1 cellular context compared by ENCODE assay signal in genomic region chr2:48474599-48475298, GRCh38.
TF ChIP-seq lines count a peak whose summit lies in the region.

No MANE protein-coding gene starts in this region.

TF ChIP-seq in IMR-90, 13 proteins besides CTCF, POLR2A, EP300 and RAD21:
- TF ChIP-seq RFX5 (IDR thresholded peaks at IDR 0.05; ENCODE audit: low read depth, low read length) (no peak), FOS (IDR thresholded peaks at IDR 0.05; ENCODE audit: low read depth, low read length) (no peak), CEBPB (IDR thresholded peaks at IDR 0.05; ENCODE audit: low read depth, low read length) (no peak), MAZ (IDR thresholded peaks at IDR 0.05; ENCODE audit: borderline replicate concordance, low read depth, low read length) (no peak), CHD1 (IDR thresholded peaks at IDR 0.05; ENCODE audit: low read depth, low read length) (no peak), RCOR1 (IDR thresholded peaks at IDR 0.05; ENCODE audit: insufficient replicate concordance, low read length) (no peak), SMC3 (IDR thresholded peaks at IDR 0.05; ENCODE audit: low read depth, low read length) (no peak), MAFK (IDR thresholded peaks at IDR 0.05; ENCODE audit: low read depth, low read length) (no peak), MXI1 (IDR thresholded peaks at IDR 0.05; ENCODE audit: borderline replicate concordance, low read depth, low read length) (no peak), BHLHE40 (IDR thresholded peaks at IDR 0.05; ENCODE audit: low read depth, low read length) (no peak), NFE2L2 (IDR thresholded peaks at IDR 0.05; ENCODE audit: low read depth, low read length) (no peak), USF2 (IDR thresholded peaks at IDR 0.05; ENCODE audit: low read depth, low read length) (no peak)
- TF ChIP-seq, protein P1, sequence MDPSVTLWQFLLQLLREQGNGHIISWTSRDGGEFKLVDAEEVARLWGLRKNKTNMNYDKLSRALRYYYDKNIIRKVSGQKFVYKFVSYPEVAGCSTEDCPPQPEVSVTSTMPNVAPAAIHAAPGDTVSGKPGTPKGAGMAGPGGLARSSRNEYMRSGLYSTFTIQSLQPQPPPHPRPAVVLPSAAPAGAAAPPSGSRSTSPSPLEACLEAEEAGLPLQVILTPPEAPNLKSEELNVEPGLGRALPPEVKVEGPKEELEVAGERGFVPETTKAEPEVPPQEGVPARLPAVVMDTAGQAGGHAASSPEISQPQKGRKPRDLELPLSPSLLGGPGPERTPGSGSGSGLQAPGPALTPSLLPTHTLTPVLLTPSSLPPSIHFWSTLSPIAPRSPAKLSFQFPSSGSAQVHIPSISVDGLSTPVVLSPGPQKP (IDR thresholded peaks at IDR 0.05; ENCODE audit: borderline replicate concordance, low read depth, low read length): no peak
